Comparison of ENCODE assay signal across 22 cellular contexts in genomic region chr5:155699385-155699784, GRCh38.
A peak's percentile ranks its signal among the peaks of the same experiment; 100 is the strongest.
DNase-seq lines count a peak whose midpoint lies in the region; ATAC-seq lines count a peak whose summit lies in the region.
"Had no signal": no experiment of that assay in that cellular context is flagged by ENCODE, and none has a peak within 500 bp of the region (broad histone marks: within the 10 kb centered on the region; RNA-seq: fewer than 3 reads in every experiment).

No MANE protein-coding gene starts in this region.

- H3K27me3 Mint-ChIP-seq in CD8-positive, alpha-beta memory T cell, result peaks cover 0 to 1% of the 10 kb centered on the region in 2 donors
- H3K27me3 Mint-ChIP-seq in activated CD4-positive, alpha-beta T cell treated with anti-CD3 and anti-CD28 coated beads, Interleukin-2, amount 10 ng/mL, durations not matched to agents 7 days and 5 days, result no peaks in the 10 kb centered on the region
- H3K27me3 Mint-ChIP-seq: T-helper 17 cell had no signal

- 63 to 68% methylated on average over 1 of the region's 1 CpG for WGBS in aorta, 2 donors

- CTCF ChIA-PET in CD8-positive, alpha-beta memory T cell (lab: Charles Lee), result interaction anchor here (1.4 kb wide), 1 partner anchor 207 kb away, joined by 4 read pairs; no protein-coding TSS in a partner anchor
- CTCF ChIA-PET in activated CD4-positive, alpha-beta T cell treated with anti-CD3 and anti-CD28 coated beads, Interleukin-2, amount 10 ng/mL, durations not matched to agents 7 days and 5 days (lab: Charles Lee), result no interaction called here

- ATAC-seq in HG03457 (IDR thresholded peaks at IDR 0.05; ENCODE audit: unreplicated experiment), result no peak
- ATAC-seq in aorta (ENCODE audit: low FRiP score), result no peak
- ATAC-seq: activated T-cell treated with anti-CD3 and anti-CD28 coated beads, Interleukin-2, amount 50 U/mL, for 72 hours; T-helper 17 cell had no signal

- POLR2A ChIA-PET in CD8-positive, alpha-beta memory T cell (lab: Charles Lee), result no interaction called here
- POLR2A ChIA-PET in activated CD4-positive, alpha-beta T cell treated with anti-CD3 and anti-CD28 coated beads, Interleukin-2, amount 10 ng/mL, durations not matched to agents 7 days and 5 days (lab: Charles Lee), result no interaction called here

- H3K36me3 ChIP-seq in H7 (replicated peaks; ENCODE audit: control insufficient read depth, insufficient read depth, low read length), result no peaks in the 10 kb centered on the region
- H3K36me3 ChIP-seq in aorta (ENCODE audit: control insufficient read depth in 1 of 2, insufficient read depth in 2 of 2, low read length in 1 of 2), result no peaks in the 10 kb centered on the region
- no peaks in the 10 kb centered on the region for H3K36me3 ChIP-seq in CD8-positive, alpha-beta memory T cell (ENCODE audit: insufficient read depth, low read length)
- H3K36me3 ChIP-seq: sigmoid colon had no signal

- H3K4me1 ChIP-seq in aorta (ENCODE audit: control insufficient read depth in 1 of 2, insufficient read depth in 2 of 2, low read length in 2 of 2), result no peaks in the 10 kb centered on the region
- no peaks in the 10 kb centered on the region for H3K4me1 ChIP-seq in CD8-positive, alpha-beta memory T cell (ENCODE audit: insufficient read depth, low read length)
- H3K4me1 ChIP-seq: sigmoid colon had no signal

- H3K9me3 ChIP-seq in aorta (ENCODE audit: control insufficient read depth, low read length), result peaks cover 4% of the 10 kb centered on the region
- H3K9me3 ChIP-seq in CD8-positive, alpha-beta memory T cell (ENCODE audit: low read length), result no peaks in the 10 kb centered on the region
- H3K9me3 ChIP-seq: SK-N-SH had no signal

- no peaks in the 10 kb centered on the region for H3K36me3 Mint-ChIP-seq in CD8-positive, alpha-beta memory T cell
- no peaks in the 10 kb centered on the region for H3K36me3 Mint-ChIP-seq in activated CD4-positive, alpha-beta T cell treated with anti-CD3 and anti-CD28 coated beads, Interleukin-2, amount 10 ng/mL, durations not matched to agents 7 days and 5 days (ENCODE audit: low read depth)

- in situ Hi-C loops in T47D (cut with HindIII; ENCODE audit: low pct_unique_long_range_greater_than_20kb, low sequenced_read_pairs), result no loop called here

- H3K27ac ChIP-seq in aorta (ENCODE audit: low read depth in 1 of 2, low read length in 2 of 2), result no peak overlapping the region
- no peak overlapping the region for H3K27ac ChIP-seq in CD8-positive, alpha-beta memory T cell (ENCODE audit: low read depth, low read length)
- H3K27ac ChIP-seq: sigmoid colon had no signal

- H3K27ac Mint-ChIP-seq in CD8-positive, alpha-beta memory T cell, result no peak overlapping the region
- H3K27ac Mint-ChIP-seq in activated CD4-positive, alpha-beta T cell treated with anti-CD3 and anti-CD28 coated beads, Interleukin-2, amount 10 ng/mL, durations not matched to agents 7 days and 5 days, result no peak overlapping the region
- H3K27ac Mint-ChIP-seq: activated T-cell treated with anti-CD3 and anti-CD28 coated beads, Interleukin-2, amount 50 U/mL, for 72 hours; progenitor cell of endocrine pancreas; T-helper 17 cell had no signal

- no peak overlapping the region for H3K4me3 Mint-ChIP-seq in CD8-positive, alpha-beta memory T cell
- H3K4me3 Mint-ChIP-seq in activated CD4-positive, alpha-beta T cell treated with anti-CD3 and anti-CD28 coated beads, Interleukin-2, amount 10 ng/mL, durations not matched to agents 7 days and 5 days, result no peak overlapping the region
- H3K4me3 Mint-ChIP-seq: activated T-cell treated with anti-CD3 and anti-CD28 coated beads, Interleukin-2, amount 50 U/mL, for 72 hours; T-helper 17 cell had no signal

- H3K27me3 ChIP-seq in H7 (ENCODE audit: control insufficient read depth, insufficient read depth, low read length), result no peaks in the 10 kb centered on the region
- H3K27me3 ChIP-seq in aorta (ENCODE audit: control insufficient read depth in 1 of 2, insufficient read depth in 2 of 2, low read length in 1 of 2), result peaks cover 0 to 2% of the 10 kb centered on the region in 2 donors
- H3K27me3 ChIP-seq in CD8-positive, alpha-beta memory T cell (ENCODE audit: insufficient read depth, low read length, poor library complexity, severe bottlenecking), result no peaks in the 10 kb centered on the region
- H3K27me3 ChIP-seq: sigmoid colon had no signal

- DNase-seq in COR-L47 (lab: John Stamatoyannopoulos, UW) (peak; percentile 13), H7 (peak; percentile 2), T47D (ENCODE audit: low read depth in 1 of 2, low spot score in 1 of 2) (peak; percentile 16 to 64), iPS-NIHi11 (ENCODE audit: low spot score) (peak; percentile 14), aorta (no peak)
- no peak for DNase-seq in CD8-positive, alpha-beta memory T cell
- DNase-seq in activated CD4-positive, alpha-beta T cell treated with anti-CD3 and anti-CD28 coated beads, Interleukin-2, amount 10 ng/mL, durations not matched to agents 7 days and 5 days, result no peak
- DNase-seq: ACHN; activated CD4-positive, alpha-beta T cell treated with anti-CD3 and anti-CD28 coated beads for 48 hours; activated naive CD4-positive, alpha-beta T cell; activated T-cell treated with anti-CD3 and anti-CD28 coated beads, Interleukin-2, amount 50 U/mL, for 72 hours; dermis blood vessel endothelial cell; Karpas-422; MV-4-11; NCI-H146; OCI-M1; sigmoid colon; SK-N-SH; stimulated activated naive CD4-positive, alpha-beta T cell treated with Interleukin-2 at 50 U/mL for 16 hours; T-helper 17 cell had no signal

- no peak overlapping the region for H3K4me3 ChIP-seq in H7 (ENCODE audit: insufficient read depth, low read depth, low read length)
- H3K4me3 ChIP-seq in aorta (ENCODE audit: low read length in 2 of 2), result no peak overlapping the region
- no peak overlapping the region for H3K4me3 ChIP-seq in CD8-positive, alpha-beta memory T cell (ENCODE audit: low read length)
- H3K4me3 ChIP-seq: sigmoid colon had no signal

- H3K9me3 Mint-ChIP-seq in CD8-positive, alpha-beta memory T cell, result no peaks in the 10 kb centered on the region
- no peaks in the 10 kb centered on the region for H3K9me3 Mint-ChIP-seq in activated CD4-positive, alpha-beta T cell treated with anti-CD3 and anti-CD28 coated beads, Interleukin-2, amount 10 ng/mL, durations not matched to agents 7 days and 5 days
- H3K9me3 Mint-ChIP-seq: activated T-cell treated with anti-CD3 and anti-CD28 coated beads, Interleukin-2, amount 50 U/mL, for 72 hours had no signal

- H3K4me1 Mint-ChIP-seq in CD8-positive, alpha-beta memory T cell, result peaks cover 0 to 4% (median 0%) of the 10 kb centered on the region in 3 donors
- H3K4me1 Mint-ChIP-seq in activated CD4-positive, alpha-beta T cell treated with anti-CD3 and anti-CD28 coated beads, Interleukin-2, amount 10 ng/mL, durations not matched to agents 7 days and 5 days, result no peaks in the 10 kb centered on the region
- H3K4me1 Mint-ChIP-seq: T-helper 17 cell had no signal

- intact Hi-C loops in aorta (cut with DNase I), result no loop called here

Comparison
In these comparisons a context has a peak if more than half of its experiments do, and no peak if none do; other contexts are left out.
1. DNase-seq: peak in COR-L47 (single experiment), H7 (single experiment), T47D (2 of 2) and iPS-NIHi11 (single experiment); none in aorta (0 of 2), CD8-positive, alpha-beta memory T cell (0 of 5) and activated CD4-positive, alpha-beta T cell treated with anti-CD3 and anti-CD28 coated beads, Interleukin-2, amount 10 ng/mL, durations not matched to agents 7 days and 5 days (single experiment).